ENCODE assay signal across 1 cellular context in the genomic region with DNA sequence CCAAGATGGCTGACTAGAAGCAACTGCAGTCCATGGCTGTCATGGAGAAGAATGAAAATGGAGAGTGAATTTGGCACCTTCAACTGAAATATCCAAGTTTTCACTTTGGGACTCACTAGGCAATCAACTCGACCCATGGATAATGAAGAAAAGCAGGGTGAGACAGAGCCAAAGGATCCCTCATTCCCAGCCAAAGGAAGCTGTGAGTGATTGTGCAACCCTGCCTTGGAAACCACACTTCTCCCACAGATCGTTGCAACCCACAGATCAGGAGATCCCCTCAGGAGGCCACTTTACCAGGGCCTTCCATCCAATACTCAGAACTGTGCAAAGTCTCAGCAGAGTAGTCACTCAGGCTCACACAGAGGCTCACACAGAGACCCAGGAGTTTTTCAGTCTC.
TF ChIP-seq lines count a peak whose summit lies in the region.

No MANE protein-coding gene starts in this region.

TF ChIP-seq in HepG2, 621 proteins besides CTCF, POLR2A, EP300 and RAD21 (continued from another document):
- TF ChIP-seq, protein P1, sequence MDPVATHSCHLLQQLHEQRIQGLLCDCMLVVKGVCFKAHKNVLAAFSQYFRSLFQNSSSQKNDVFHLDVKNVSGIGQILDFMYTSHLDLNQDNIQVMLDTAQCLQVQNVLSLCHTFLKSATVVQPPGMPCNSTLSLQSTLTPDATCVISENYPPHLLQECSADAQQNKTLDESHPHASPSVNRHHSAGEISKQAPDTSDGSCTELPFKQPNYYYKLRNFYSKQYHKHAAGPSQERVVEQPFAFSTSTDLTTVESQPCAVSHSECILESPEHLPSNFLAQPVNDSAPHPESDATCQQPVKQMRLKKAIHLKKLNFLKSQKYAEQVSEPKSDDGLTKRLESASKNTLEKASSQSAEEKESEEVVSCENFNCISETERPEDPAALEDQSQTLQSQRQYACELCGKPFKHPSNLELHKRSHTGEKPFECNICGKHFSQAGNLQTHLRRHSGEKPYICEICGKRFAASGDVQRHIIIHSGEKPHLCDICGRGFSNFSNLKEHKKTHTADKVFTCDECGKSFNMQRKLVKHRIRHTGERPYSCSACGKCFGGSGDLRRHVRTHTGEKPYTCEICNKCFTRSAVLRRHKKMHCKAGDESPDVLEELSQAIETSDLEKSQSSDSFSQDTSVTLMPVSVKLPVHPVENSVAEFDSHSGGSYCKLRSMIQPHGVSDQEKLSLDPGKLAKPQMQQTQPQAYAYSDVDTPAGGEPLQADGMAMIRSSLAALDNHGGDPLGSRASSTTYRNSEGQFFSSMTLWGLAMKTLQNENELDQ (CRISPR knock-in tag; IDR thresholded peaks at IDR 0.05; ENCODE audit: borderline replicate concordance) = no peak
- no peak for TF ChIP-seq ZNF629 (CRISPR knock-in tag; conservative IDR thresholded peaks at IDR 0.05)
- peak; percentile 57; the same call in 1 of the 2 replicates for TF ChIP-seq CEBPB (IDR thresholded peaks at IDR 0.05; ENCODE audit: borderline replicate concordance, low read depth, low read length)
- TF ChIP-seq CEBPG (CRISPR knock-in tag; IDR thresholded peaks at IDR 0.05) = no peak
- TF ChIP-seq ZNF557 (CRISPR knock-in tag; IDR thresholded peaks at IDR 0.05) = no peak
- TF ChIP-seq, protein P2, sequence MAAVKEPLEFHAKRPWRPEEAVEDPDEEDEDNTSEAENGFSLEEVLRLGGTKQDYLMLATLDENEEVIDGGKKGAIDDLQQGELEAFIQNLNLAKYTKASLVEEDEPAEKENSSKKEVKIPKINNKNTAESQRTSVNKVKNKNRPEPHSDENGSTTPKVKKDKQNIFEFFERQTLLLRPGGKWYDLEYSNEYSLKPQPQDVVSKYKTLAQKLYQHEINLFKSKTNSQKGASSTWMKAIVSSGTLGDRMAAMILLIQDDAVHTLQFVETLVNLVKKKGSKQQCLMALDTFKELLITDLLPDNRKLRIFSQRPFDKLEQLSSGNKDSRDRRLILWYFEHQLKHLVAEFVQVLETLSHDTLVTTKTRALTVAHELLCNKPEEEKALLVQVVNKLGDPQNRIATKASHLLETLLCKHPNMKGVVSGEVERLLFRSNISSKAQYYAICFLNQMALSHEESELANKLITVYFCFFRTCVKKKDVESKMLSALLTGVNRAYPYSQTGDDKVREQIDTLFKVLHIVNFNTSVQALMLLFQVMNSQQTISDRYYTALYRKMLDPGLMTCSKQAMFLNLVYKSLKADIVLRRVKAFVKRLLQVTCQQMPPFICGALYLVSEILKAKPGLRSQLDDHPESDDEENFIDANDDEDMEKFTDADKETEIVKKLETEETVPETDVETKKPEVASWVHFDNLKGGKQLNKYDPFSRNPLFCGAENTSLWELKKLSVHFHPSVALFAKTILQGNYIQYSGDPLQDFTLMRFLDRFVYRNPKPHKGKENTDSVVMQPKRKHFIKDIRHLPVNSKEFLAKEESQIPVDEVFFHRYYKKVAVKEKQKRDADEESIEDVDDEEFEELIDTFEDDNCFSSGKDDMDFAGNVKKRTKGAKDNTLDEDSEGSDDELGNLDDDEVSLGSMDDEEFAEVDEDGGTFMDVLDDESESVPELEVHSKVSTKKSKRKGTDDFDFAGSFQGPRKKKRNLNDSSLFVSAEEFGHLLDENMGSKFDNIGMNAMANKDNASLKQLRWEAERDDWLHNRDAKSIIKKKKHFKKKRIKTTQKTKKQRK (IDR thresholded peaks at IDR 0.05; ENCODE audit: low read length) = no peak
- no peak for TF ChIP-seq FOXK1 (CRISPR knock-in tag; IDR thresholded peaks at IDR 0.05; ENCODE audit: borderline replicate concordance, low read depth)
- no peak for TF ChIP-seq KDM4B (CRISPR knock-in tag; IDR thresholded peaks at IDR 0.05)
TF ChIP-seq in HepG2: peak in this region for 1.
